In the genomic region with DNA sequence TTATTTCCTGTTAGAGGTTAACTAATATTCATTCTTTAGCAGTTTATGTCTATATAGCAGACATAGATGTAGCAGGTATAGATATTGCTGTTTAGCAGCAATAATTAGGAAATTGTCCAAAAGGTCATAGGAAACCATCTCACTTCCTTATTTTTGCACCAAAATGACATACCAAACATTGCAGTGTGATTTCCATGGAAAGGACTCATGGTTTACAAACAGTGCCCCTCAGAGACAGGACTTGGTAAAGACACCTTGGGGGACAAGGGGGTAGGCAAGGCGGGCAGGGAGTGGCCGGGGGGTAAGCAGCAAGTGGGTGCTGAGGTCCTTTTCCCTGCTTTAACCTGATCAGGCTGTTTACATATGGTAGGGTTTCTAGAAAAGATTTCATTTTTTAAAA, we compare ENCODE assay signal across 10 cellular contexts. TPM values are rescaled to one million over a fixed set of nuclear protein-coding genes. Genes with fewer than 3 reads are reported as not detected.
DNase-seq lines count a peak whose midpoint lies in the region; ATAC-seq and TF ChIP-seq lines count a peak whose summit lies in the region.
"Had no signal": no experiment of that assay in that cellular context is flagged by ENCODE, and none has a peak within 500 bp of the region (broad histone marks: within the 10 kb centered on the region; RNA-seq: fewer than 3 reads in every experiment).

No MANE protein-coding gene starts in this region.

- intact Hi-C loops in mucosa of descending colon (cut with DNase I, micrococcal nuclease), result no loop called here

- no peaks in the 10 kb centered on the region for H3K9me3 Mint-ChIP-seq in T-helper 2 cell treated with Interferon-gamma antibody and Interleukin-4, amounts not matched to agents 5 μg/mL and 100 μg/mL, for 36 hours
- no peaks in the 10 kb centered on the region for H3K9me3 Mint-ChIP-seq in immature natural killer cell

- no peak overlapping the region for H3K27ac Mint-ChIP-seq in T-helper 2 cell treated with Interferon-gamma antibody and Interleukin-4, amounts not matched to agents 5 μg/mL and 100 μg/mL, for 36 hours
- no peak overlapping the region for H3K27ac Mint-ChIP-seq in immature natural killer cell

- peak; percentile 59 for DNase-seq in D341Med (ENCODE audit: low spot score)
- peak; percentile 19 for DNase-seq in HT-29 (ENCODE audit: low spot score)
- DNase-seq in T-helper 2 cell treated with Interferon-gamma antibody and Interleukin-4, amounts not matched to agents 5 μg/mL and 100 μg/mL, for 36 hours (ENCODE audit: low spot score), result peak; percentile 3
- peak; percentile 39 for DNase-seq in left kidney (ENCODE audit: low read depth, low spot score)
- no peak for DNase-seq in mucosa of descending colon
- no peak for DNase-seq in immature natural killer cell
- DNase-seq in KG1 (lab: John Stamatoyannopoulos, UW), result no peak
- DNase-seq: activated CD4-positive, alpha-beta T cell treated with anti-CD3 and anti-CD28 coated beads, Interleukin-2, amount 50 U/mL, for 1 hour had no signal

- H3K4me1 ChIP-seq in mucosa of descending colon (ENCODE audit: low read depth), result peaks cover 3% of the 10 kb centered on the region

- peaks cover 37% of the 10 kb centered on the region for H3K4me1 Mint-ChIP-seq in T-helper 2 cell treated with Interferon-gamma antibody and Interleukin-4, amounts not matched to agents 5 μg/mL and 100 μg/mL, for 36 hours (ENCODE audit: low read depth)
- peaks cover 13 to 23% of the 10 kb centered on the region in 2 donors for H3K4me1 Mint-ChIP-seq in immature natural killer cell

- ATAC-seq in mucosa of descending colon, result no peak
- no peak for ATAC-seq in HG02610 (IDR thresholded peaks at IDR 0.05; ENCODE audit: unreplicated experiment)

- H3K36me3 Mint-ChIP-seq in T-helper 2 cell treated with Interferon-gamma antibody and Interleukin-4, amounts not matched to agents 5 μg/mL and 100 μg/mL, for 36 hours (ENCODE audit: low read depth), result no peaks in the 10 kb centered on the region
- no peaks in the 10 kb centered on the region for H3K36me3 Mint-ChIP-seq in immature natural killer cell

- no peak for TF ChIP-seq CTCF in mucosa of descending colon (IDR thresholded peaks at IDR 0.05)

- H3K27me3 Mint-ChIP-seq in T-helper 2 cell treated with Interferon-gamma antibody and Interleukin-4, amounts not matched to agents 5 μg/mL and 100 μg/mL, for 36 hours (ENCODE audit: low read depth), result no peaks in the 10 kb centered on the region
- peaks cover 8 to 16% (median 14%) of the 10 kb centered on the region in 3 donors for H3K27me3 Mint-ChIP-seq in immature natural killer cell (ENCODE audit: low read depth in 3 of 3)

- no peaks in the 10 kb centered on the region for H3K36me3 ChIP-seq in mucosa of descending colon (ENCODE audit: low read depth)

- no peaks in the 10 kb centered on the region for H3K9me3 ChIP-seq in mucosa of descending colon

- H3K4me3 Mint-ChIP-seq in T-helper 2 cell treated with Interferon-gamma antibody and Interleukin-4, amounts not matched to agents 5 μg/mL and 100 μg/mL, for 36 hours, result no peak overlapping the region
- no peak overlapping the region for H3K4me3 Mint-ChIP-seq in immature natural killer cell

- H3K4me3 ChIP-seq in mucosa of descending colon, result no peak overlapping the region
- H3K4me3 ChIP-seq: skin epidermis had no signal

RNA-seq across cellular contexts. Expression of gene BATF3, which starts 30.5 kb away (rescaled TPM):
- total RNA-seq in HT-29 (2014; rRNA removed; shearing (Covaris generic)), result 0.23 and 0.34 TPM in 2 replicates
- 1 to 10 TPM in 2 of 3 donors, under 1 TPM in 1; 0.38 to 2.9 (median 1.6) TPM for total RNA-seq in mucosa of descending colon
- polyA plus RNA-seq in immature natural killer cell, result 1 to 10 TPM; 4.4 to 7.4 (median 7.2) TPM

Comparison
In these comparisons a context has a peak if more than half of its experiments do, and no peak if none do; other contexts are left out.
1. DNase-seq: peak in D341Med (single experiment), HT-29 (single experiment), T-helper 2 cell treated with Interferon-gamma antibody and Interleukin-4, amounts not matched to agents 5 μg/mL and 100 μg/mL, for 36 hours (single experiment) and left kidney (single experiment); none in mucosa of descending colon (0 of 3), immature natural killer cell (0 of 3) and KG1 (single experiment).